8 cellular contexts compared by ENCODE assay signal in genomic region chr1:28510350-28511223, GRCh38. TPM values are rescaled to one million over a fixed set of nuclear protein-coding genes. Genes with fewer than 3 reads are reported as not detected.
A peak's percentile ranks its signal among the peaks of the same experiment; 100 is the strongest.
DNase-seq lines count a peak whose midpoint lies in the region; ATAC-seq and TF ChIP-seq lines count a peak whose summit lies in the region.

No MANE protein-coding gene starts in this region.

- no peaks in the 10 kb centered on the region for H3K9me3 Mint-ChIP-seq in WTC11
- H3K9me3 Mint-ChIP-seq in stimulated activated naive B cell treated with anti-CD40 and anti-IgM and Interleukin-4, amounts not matched to agents 10 μg/mL and 1 μg/mL and 100 μg/mL, for 72 hours, result peaks cover 0 to 2% of the 10 kb centered on the region in 2 donors

- H3K36me3 Mint-ChIP-seq in WTC11, result peaks cover 90% of the 10 kb centered on the region
- H3K36me3 Mint-ChIP-seq in stimulated activated naive B cell treated with anti-CD40 and anti-IgM and Interleukin-4, amounts not matched to agents 10 μg/mL and 1 μg/mL and 100 μg/mL, for 72 hours, result peaks cover 89 to 90% of the 10 kb centered on the region in 2 donors

- POLR2A ChIA-PET in WTC11 (lab: Charles Lee), result interaction anchor here (0.6 to 3.4 kb wide), 8 partner anchors 40 to 262 kb away, joined by 3 to 19 read pairs (median 3); partner anchors contain the start of gene TAF12

- ATAC-seq in WTC11 (peak; percentile 2), GM21619 (IDR thresholded peaks at IDR 0.05; ENCODE audit: unreplicated experiment) (no peak), HG03354 (IDR thresholded peaks at IDR 0.05; ENCODE audit: poor library complexity, severe bottlenecking, unreplicated experiment) (no peak)
- ATAC-seq in stimulated activated naive B cell treated with anti-CD40 and anti-IgM and Interleukin-4, amounts not matched to agents 10 μg/mL and 1 μg/mL and 100 μg/mL, for 72 hours (replicated peaks), result peak; percentile 7 to 8

- H3K27me3 ChIP-seq in BLaER1 treated with 17β-estradiol and CSF1 and Interleukin-3, amounts not matched to agents 10 nM and 100 nM, result no peaks in the 10 kb centered on the region
- no peaks in the 10 kb centered on the region for H3K27me3 ChIP-seq in right atrium auricular region

- H3K4me1 ChIP-seq in BLaER1 treated with 17β-estradiol and CSF1 and Interleukin-3, amounts not matched to agents 10 nM and 100 nM, result peaks cover 7 to 54% (median 29%) of the 10 kb centered on the region in 10 experiments; a peak in 19 of 20 replicates
- peaks cover 0 to 46% of the 10 kb centered on the region in 2 donors for H3K4me1 ChIP-seq in right atrium auricular region

- H3K27ac Mint-ChIP-seq in WTC11, result peak overlapping the region; percentile 99
- peak overlapping the region; percentile 100 for H3K27ac Mint-ChIP-seq in stimulated activated naive B cell treated with anti-CD40 and anti-IgM and Interleukin-4, amounts not matched to agents 10 μg/mL and 1 μg/mL and 100 μg/mL, for 72 hours

- peak overlapping the region; percentile 28 to 100 (median 98); a peak in 21 of 22 replicates for H3K27ac ChIP-seq in BLaER1 treated with 17β-estradiol and CSF1 and Interleukin-3, amounts not matched to agents 10 nM and 100 nM
- H3K27ac ChIP-seq in right atrium auricular region, result no peak overlapping the region

- peaks cover 7% of the 10 kb centered on the region for H3K27me3 Mint-ChIP-seq in WTC11 (ENCODE audit: low read depth)
- H3K27me3 Mint-ChIP-seq in stimulated activated naive B cell treated with anti-CD40 and anti-IgM and Interleukin-4, amounts not matched to agents 10 μg/mL and 1 μg/mL and 100 μg/mL, for 72 hours, result peaks cover 0 to 3% of the 10 kb centered on the region in 2 donors

- H3K4me3 Mint-ChIP-seq in WTC11, result peak overlapping the region; percentile 99
- peak overlapping the region; percentile 96 to 97 for H3K4me3 Mint-ChIP-seq in stimulated activated naive B cell treated with anti-CD40 and anti-IgM and Interleukin-4, amounts not matched to agents 10 μg/mL and 1 μg/mL and 100 μg/mL, for 72 hours

- DNase-seq in HUDEP-2 (lab: John Stamatoyannopoulos, UW; ENCODE audit: unreplicated experiment in 76 of 76) (peak in 44 of 76 experiments; percentile 32 to 83 (median 55)), WTC11 (ENCODE audit: low spot score) (no peak), fibroblast of pulmonary artery (ENCODE audit: low read depth) (no peak), right atrium auricular region (ENCODE audit: low spot score) (no peak)
- peak; percentile 26 for DNase-seq in stimulated activated naive B cell treated with anti-CD40 and anti-IgM and Interleukin-4, amounts not matched to agents 10 μg/mL and 1 μg/mL and 100 μg/mL, for 72 hours

- H3K9ac ChIP-seq in BLaER1 treated with 17β-estradiol and CSF1 and Interleukin-3, amounts not matched to agents 10 nM and 100 nM, result peak overlapping the region; percentile 90 to 100 (median 98)

- peaks cover 70 to 96% (median 85%) of the 10 kb centered on the region in 11 experiments for H4K20me1 ChIP-seq in BLaER1 treated with 17β-estradiol and CSF1 and Interleukin-3, amounts not matched to agents 10 nM and 100 nM

- H3K36me3 ChIP-seq in BLaER1 treated with 17β-estradiol and CSF1 and Interleukin-3, amounts not matched to agents 10 nM and 100 nM, result peaks cover 77 to 87% (median 79%) of the 10 kb centered on the region in 11 experiments
- peaks cover 70% of the 10 kb centered on the region for H3K36me3 ChIP-seq in right atrium auricular region

- CTCF ChIA-PET in WTC11 (lab: Charles Lee), result interaction anchor here (1.5 kb wide), 1 partner anchor 92 kb away, joined by 5 read pairs; no protein-coding TSS in a partner anchor

- H3K4me1 Mint-ChIP-seq in WTC11, result peaks cover 40% of the 10 kb centered on the region
- H3K4me1 Mint-ChIP-seq in stimulated activated naive B cell treated with anti-CD40 and anti-IgM and Interleukin-4, amounts not matched to agents 10 μg/mL and 1 μg/mL and 100 μg/mL, for 72 hours, result peaks cover 27 to 58% of the 10 kb centered on the region in 2 donors

- peaks cover 0 to 23% (median 0%) of the 10 kb centered on the region in 11 experiments; a peak in 9 of 22 replicates for H3K9me3 ChIP-seq in BLaER1 treated with 17β-estradiol and CSF1 and Interleukin-3, amounts not matched to agents 10 nM and 100 nM (replicated peaks in 1 of 11)
- no peaks in the 10 kb centered on the region for H3K9me3 ChIP-seq in right atrium auricular region

- peak overlapping the region; percentile 88 to 99 (median 95) for H3K4me2 ChIP-seq in BLaER1 treated with 17β-estradiol and CSF1 and Interleukin-3, amounts not matched to agents 10 nM and 100 nM

- TF ChIP-seq CTCF in WTC11 (IDR thresholded peaks at IDR 0.05) (no peak), fibroblast of pulmonary artery (IDR thresholded peaks at IDR 0.05; ENCODE audit: low read length, missing control alignments) (no peak), right atrium auricular region (IDR thresholded peaks at IDR 0.05) (no peak)

- H3K4me3 ChIP-seq in BLaER1 treated with 17β-estradiol and CSF1 and Interleukin-3, amounts not matched to agents 10 nM and 100 nM, result peak overlapping the region; percentile 86 to 99 (median 91)
- H3K4me3 ChIP-seq in fibroblast of pulmonary artery (replicated peaks; ENCODE audit: low read depth, low read length) (peak overlapping the region; percentile 99), right atrium auricular region (no peak overlapping the region)

TF ChIP-seq in WTC11, 78 proteins besides CTCF, POLR2A, EP300 and RAD21 (continues in another document):
- peak; percentile 99 for TF ChIP-seq ZNF416 (CRISPR knock-in tag; IDR thresholded peaks at IDR 0.05)
- TF ChIP-seq ERG (CRISPR knock-in tag; IDR thresholded peaks at IDR 0.05), result peak; percentile 98
- TF ChIP-seq ZNF232 (CRISPR knock-in tag; IDR thresholded peaks at IDR 0.05), result peak; percentile 13; the same call in 1 of the 2 replicates
- no peak for TF ChIP-seq ZNF121 (CRISPR knock-in tag; IDR thresholded peaks at IDR 0.05)
- peak; percentile 30; the same call in 1 of the 2 replicates for TF ChIP-seq GTF2I (CRISPR knock-in tag; conservative IDR thresholded peaks at IDR 0.05)
- TF ChIP-seq PREB (CRISPR knock-in tag; IDR thresholded peaks at IDR 0.05; ENCODE audit: borderline replicate concordance), result no peak
- TF ChIP-seq OVOL2 (CRISPR knock-in tag; IDR thresholded peaks at IDR 0.05; ENCODE audit: borderline replicate concordance), result no peak; the same call in 1 of the 2 replicates
- TF ChIP-seq HMGA2 (CRISPR knock-in tag; IDR thresholded peaks at IDR 0.05), result no peak
- peak; percentile 78; the same call in 1 of the 2 replicates for TF ChIP-seq FOXJ3 (CRISPR knock-in tag; IDR thresholded peaks at IDR 0.05; ENCODE audit: borderline replicate concordance)
- TF ChIP-seq ZNF532 (CRISPR knock-in tag; IDR thresholded peaks at IDR 0.05; ENCODE audit: borderline replicate concordance), result peak; percentile 99

RNA-seq across cellular contexts. Expression of gene RCC1, which starts 4.7 kb away (rescaled TPM):
- total RNA-seq in WTC11 (2021) (93.2 to 103 TPM (median 98.2 TPM) in 3 replicates), right atrium auricular region (1 to 10 TPM; 6.2 to 8.1 TPM)

RNA-seq across cellular contexts. Expression of gene TRNAU1AP, which starts 42.3 kb away (rescaled TPM):
- total RNA-seq in WTC11 (2021) (30.4 to 40.6 TPM (median 34.0 TPM) in 3 replicates), right atrium auricular region (10 to 100 TPM in 1 of 2 donors, 1 to 10 TPM in 1; 7.4 to 12.6 TPM)

Comparison
In these comparisons a context has a peak if more than half of its experiments do, and no peak if none do; other contexts are left out.
1. H3K27ac ChIP-seq: peak in BLaER1 treated with 17β-estradiol and CSF1 and Interleukin-3, amounts not matched to agents 10 nM and 100 nM (11 of 11); none in right atrium auricular region (0 of 2).
2. H3K4me3 ChIP-seq: peak in BLaER1 treated with 17β-estradiol and CSF1 and Interleukin-3, amounts not matched to agents 10 nM and 100 nM (10 of 10) and fibroblast of pulmonary artery (single experiment); none in right atrium auricular region (0 of 2).
3. DNase-seq: peak in HUDEP-2 (44 of 76) and stimulated activated naive B cell treated with anti-CD40 and anti-IgM and Interleukin-4, amounts not matched to agents 10 μg/mL and 1 μg/mL and 100 μg/mL, for 72 hours (single experiment); none in WTC11 (single experiment), fibroblast of pulmonary artery (single experiment) and right atrium auricular region (single experiment).
4. ATAC-seq: peak in WTC11 (single experiment) and stimulated activated naive B cell treated with anti-CD40 and anti-IgM and Interleukin-4, amounts not matched to agents 10 μg/mL and 1 μg/mL and 100 μg/mL, for 72 hours (2 of 2); none in GM21619 (single experiment) and HG03354 (single experiment).
5. RNA of gene RCC1, which starts 4.7 kb away (total RNA-seq): 93.2 to 103 TPM in WTC11; 6.2 to 8.1 TPM in right atrium auricular region; every median in the first group is over 10 times any median in the second.